ENCODE assay signal across 10 cellular contexts in genomic region chr2:101699939-101700442, GRCh38. TPM values are rescaled to one million over a fixed set of nuclear protein-coding genes. Genes with fewer than 3 reads are reported as not detected.
A peak's percentile ranks its signal among the peaks of the same experiment; 100 is the strongest.
DNase-seq lines count a peak whose midpoint lies in the region; ATAC-seq and TF ChIP-seq lines count a peak whose summit lies in the region.
"Had no signal": no experiment of that assay in that cellular context is flagged by ENCODE, and none has a peak within 500 bp of the region (broad histone marks: within the 10 kb centered on the region; RNA-seq: fewer than 3 reads in every experiment).

No MANE protein-coding gene starts in this region.

- H3K27me3 ChIP-seq in heart left ventricle = no peaks in the 10 kb centered on the region
- H3K27me3 ChIP-seq in vagina = no peaks in the 10 kb centered on the region

- TF ChIP-seq POLR2A in heart left ventricle (IDR thresholded peaks at IDR 0.05) = no peak
- TF ChIP-seq POLR2A in vagina (IDR thresholded peaks at IDR 0.05) = no peak

- no peak overlapping the region for H3K27ac Mint-ChIP-seq in T-helper 17 cell
- H3K27ac Mint-ChIP-seq: activated CD4-positive, alpha-beta memory T cell treated with anti-CD3 and anti-CD28 coated beads, Interleukin-2, amount 10 ng/mL, durations not matched to agents 7 days and 5 days; memory B cell had no signal

- ATAC-seq in heart left ventricle (no peak), T-helper 17 cell (no peak)

- H3K4me1 ChIP-seq in heart left ventricle (peaks cover 0 to 68% (median 43%) of the 10 kb centered on the region in 12 donors), vagina (peaks cover 65% of the 10 kb centered on the region)

- H3K4me3 ChIP-seq in heart left ventricle = peak overlapping the region in 11 of 12 donors; percentile 62 to 88 (median 70)
- H3K4me3 ChIP-seq in vagina = peak overlapping the region; percentile 70 to 80

- H3K9me3 ChIP-seq in heart left ventricle = no peaks in the 10 kb centered on the region
- no peaks in the 10 kb centered on the region for H3K9me3 ChIP-seq in vagina
- no peaks in the 10 kb centered on the region for H3K9me3 ChIP-seq in T-helper 17 cell (ENCODE audit: control insufficient read depth, low read length, poor library complexity, severe bottlenecking)

- H3K36me3 ChIP-seq in heart left ventricle = peaks cover 0 to 7% (median 0%) of the 10 kb centered on the region in 9 donors
- H3K36me3 ChIP-seq in vagina = no peaks in the 10 kb centered on the region

- peaks cover 4% of the 10 kb centered on the region for H3K36me3 Mint-ChIP-seq in T-helper 17 cell (ENCODE audit: low read depth)

- 12 to 15% (median 14%) methylated on average over 8 of the region's 8 CpGs for WGBS in heart left ventricle, 4 donors

- no peaks in the 10 kb centered on the region for H3K27me3 Mint-ChIP-seq in T-helper 17 cell
- H3K27me3 Mint-ChIP-seq: memory B cell had no signal

- peaks cover 35% of the 10 kb centered on the region for H3K4me1 Mint-ChIP-seq in T-helper 17 cell

- no peak overlapping the region for H3K4me3 Mint-ChIP-seq in T-helper 17 cell
- H3K4me3 Mint-ChIP-seq: activated CD4-positive, alpha-beta memory T cell treated with anti-CD3 and anti-CD28 coated beads, Interleukin-2, amount 10 ng/mL, durations not matched to agents 7 days and 5 days had no signal

- H3K27ac ChIP-seq in heart left ventricle (peak overlapping the region in 11 of 12 donors; percentile 7 to 94 (median 82)), caudate nucleus (ENCODE audit: low read depth, low read length) (peak overlapping the region; percentile 83), vagina (peak overlapping the region; percentile 88)

- TF ChIP-seq CTCF in heart left ventricle (IDR thresholded peaks at IDR 0.05) (no peak), vagina (IDR thresholded peaks at IDR 0.05) (no peak)

- DNase-seq in heart left ventricle (no peak), cardiac septum (ENCODE audit: low spot score) (no peak), caudate nucleus (lab: John Stamatoyannopoulos, UW) (peak in 1 of 61 donors; percentile 6), medulla oblongata (ENCODE audit: extremely low spot score) (peak; percentile 67), vagina (ENCODE audit: extremely low spot score in 2 of 2) (no peak), NCI-H1694 (lab: John Stamatoyannopoulos, UW) (no peak), T-helper 17 cell (no peak)
- no peak for DNase-seq in activated CD4-positive, alpha-beta T cell treated with anti-CD3 and anti-CD28 coated beads for 4 hours
- DNase-seq: activated CD4-positive, alpha-beta memory T cell treated with anti-CD3 and anti-CD28 coated beads, Interleukin-2, amount 10 ng/mL, durations not matched to agents 7 days and 5 days had no signal

- intact Hi-C loops in heart left ventricle (cut with DNase I) (loop anchor here (1.0 to 10.0 kb wide), 20 partner anchors 37 to 285 kb away; partner anchors contain the start of gene RFX8 (in 1 of the 10)), cardiac septum (cut with DNase I) (loop anchor here (2.0 to 10.0 kb wide), 4 partner anchors 37 to 265 kb away; no protein-coding TSS in a partner anchor), vagina (cut with DNase I) (loop anchor here (10.0 kb wide), 1 partner anchor 135 kb away; no protein-coding TSS in a partner anchor)

RNA-seq across cellular contexts. Expression of gene MAP4K4, which starts 2.5 kb away (rescaled TPM):
- total RNA-seq in heart left ventricle (100 to 1,000 TPM in 6 of 9 donors, 10 to 100 TPM in 3; 65.3 to 146 (median 114) TPM), cardiac septum (135 TPM), vagina (75.9 TPM), T-helper 17 cell (100 to 1,000 TPM in 1 of 2 donors, 10 to 100 TPM in 1; 98.1 to 102 TPM)
- polyA plus RNA-seq in heart left ventricle = 100 to 1,000 TPM in 1 of 2 donors, 10 to 100 TPM in 1; 52.7 to 192 TPM
